In genomic region chr11:77776455-77776854, GRCh38 we compare ENCODE assay signal across 9 cellular contexts. TPM values are rescaled to one million over a fixed set of nuclear protein-coding genes. Genes with fewer than 3 reads are reported as not detected.
DNase-seq lines count a peak whose midpoint lies in the region; ATAC-seq, FAIRE-seq and TF ChIP-seq lines count a peak whose summit lies in the region.
"Had no signal": no experiment of that assay in that cellular context is flagged by ENCODE, and none has a peak within 500 bp of the region (broad histone marks: within the 10 kb centered on the region; RNA-seq: fewer than 3 reads in every experiment).

No MANE protein-coding gene starts in this region.

- no peak overlapping the region for H3K4me3 ChIP-seq in Peyer's patch

- no peak for FAIRE-seq in GM12891 (lab: Jason Lieb, UNC)

- no peaks in the 10 kb centered on the region for H3K9me3 ChIP-seq in Peyer's patch
- H3K9me3 ChIP-seq: neutrophil had no signal

- no peak for ATAC-seq in left lobe of liver

- H3K27ac ChIP-seq in C4-2B (no peak overlapping the region), Peyer's patch (no peak overlapping the region)
- H3K27ac ChIP-seq: neutrophil had no signal

- H3K27me3 ChIP-seq in Peyer's patch: no peaks in the 10 kb centered on the region
- H3K27me3 ChIP-seq: neutrophil had no signal

- TF ChIP-seq POLR2A in Peyer's patch (IDR thresholded peaks at IDR 0.05): no peak
- no peak for TF ChIP-seq POLR2A in GM12891 (IDR thresholded peaks at IDR 0.05; ENCODE audit: low read depth, low read length)

- H3K4me1 ChIP-seq in Peyer's patch: peaks cover 0 to 2% (median 0%) of the 10 kb centered on the region in 4 donors

- DNase-seq in HCEC 1CT: peak; percentile 33
- no peak for DNase-seq in Peyer's patch
- peak; percentile 16 for DNase-seq in glomerular endothelial cell (ENCODE audit: extremely low read depth, low read depth, low spot score)
- DNase-seq in H4 (ENCODE audit: low spot score): no peak
- no peak for DNase-seq in GM12891 (ENCODE audit: insufficient read length, low spot score)
- DNase-seq in left lobe of liver (ENCODE audit: low spot score): no peak
- DNase-seq in epidermal melanocyte (ENCODE audit: insufficient read length, low spot score): no peak

- no peaks in the 10 kb centered on the region for H3K36me3 ChIP-seq in Peyer's patch
- H3K36me3 ChIP-seq: neutrophil had no signal

- TF ChIP-seq CTCF in C4-2B (conservative IDR thresholded peaks at IDR 0.05) (peak; percentile 58), Peyer's patch (IDR thresholded peaks at IDR 0.05) (peak in 4 of 6 experiments; percentile 27 to 59 (median 50))

TF ChIP-seq in GM12891, 5 proteins besides CTCF, POLR2A, EP300 and RAD21:
- TF ChIP-seq PAX5 (IDR thresholded peaks at IDR 0.05; ENCODE audit: insufficient read depth, low read length, severe bottlenecking) (no peak), TAF1 (IDR thresholded peaks at IDR 0.05; ENCODE audit: low read depth, low read length) (no peak), POU2F2 (IDR thresholded peaks at IDR 0.05; ENCODE audit: low read depth, low read length) (no peak), SPI1 (IDR thresholded peaks at IDR 0.05; ENCODE audit: low read depth, low read length) (no peak), POLR2AphosphoS5 (IDR thresholded peaks at IDR 0.05; ENCODE audit: low read depth, low read length) (no peak)

RNA-seq across cellular contexts. Expression of gene RSF1, which starts 44.1 kb away (rescaled TPM):
- total RNA-seq in Peyer's patch (100 to 1,000 TPM in 1 of 4 donors, 10 to 100 TPM in 3; 38.4 to 129 (median 70.5) TPM), glomerular endothelial cell (30.2 and 50.9 TPM in 2 replicates), left lobe of liver (19.9 TPM)
- 17.1 and 21.3 TPM in 2 replicates for total RNA-seq in H4 (2014; rRNA removed; shearing (Covaris generic))
- polyA plus RNA-seq in GM12891 (2012; ENCODE audit: low read depth, missing spikeins): 20.4 TPM

RNA-seq across cellular contexts. Expression of gene AAMDC, which starts 44.5 kb away (rescaled TPM):
- total RNA-seq in Peyer's patch (10 to 100 TPM in 2 of 4 donors, 1 to 10 TPM in 1, not detected in 1; 9.0 to 16.6 (median 14.8) TPM), glomerular endothelial cell (36.1 and 53.2 TPM in 2 replicates), left lobe of liver (18.5 TPM)
- total RNA-seq in H4 (2014; rRNA removed; shearing (Covaris generic)): 19.7 and 31.2 TPM in 2 replicates
- polyA plus RNA-seq in GM12891 (2012; ENCODE audit: low read depth, missing spikeins): 19.0 TPM

Comparison
In these comparisons a context has a peak if more than half of its experiments do, and no peak if none do; other contexts are left out.
1. DNase-seq: peak in HCEC 1CT (single experiment) and glomerular endothelial cell (single experiment); none in Peyer's patch (0 of 3), H4 (single experiment), GM12891 (single experiment), left lobe of liver (single experiment) and epidermal melanocyte (single experiment).